In the genomic region with DNA sequence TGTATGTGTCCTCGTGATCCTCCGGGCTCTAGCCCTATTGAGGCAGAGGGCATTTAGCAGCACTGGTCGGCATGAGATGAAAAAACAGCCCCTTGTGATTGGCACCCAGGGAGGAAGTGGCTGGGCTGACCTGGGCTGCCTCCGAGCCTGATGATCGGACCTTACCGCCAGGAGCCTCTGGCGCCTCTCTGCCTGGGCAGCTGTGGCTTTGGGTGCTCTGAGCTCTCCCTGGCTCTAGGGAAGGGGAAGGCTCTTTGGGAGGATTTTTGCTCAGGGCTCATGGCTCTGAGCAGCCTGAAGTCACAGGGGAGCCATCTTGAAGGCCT, we compare ENCODE assay signal across 1 cellular context.
TF ChIP-seq lines count a peak whose summit lies in the region.

No MANE protein-coding gene starts in this region.

TF ChIP-seq in H1, 55 proteins besides CTCF, POLR2A, EP300 and RAD21:
- no peak for TF ChIP-seq EZH2 (IDR thresholded peaks at IDR 0.05; ENCODE audit: low read depth, low read length, severe bottlenecking)
TF ChIP-seq in H1: peak in this region for 0.
